ENCODE assay signal across 10 cellular contexts in genomic region chrY:4991743-4992400, GRCh38. TPM values are rescaled to one million over a fixed set of nuclear protein-coding genes. Genes with fewer than 3 reads are reported as not detected.
DNase-seq lines count a peak whose midpoint lies in the region; ATAC-seq and TF ChIP-seq lines count a peak whose summit lies in the region.
"Not testable (repeated sequence)": the region's sequence is repeated elsewhere in the genome, so short reads cannot be mapped to it uniquely, and the experiment has no call there.
"Had no signal": no experiment of that assay in that cellular context is flagged by ENCODE, and none has a peak within 500 bp of the region (broad histone marks: within the 10 kb centered on the region; RNA-seq: fewer than 3 reads in every experiment).

No MANE protein-coding gene starts in this region.

- not testable (repeated sequence) for H3K9me2 ChIP-seq in GM23338 (ENCODE audit: insufficient read depth)

- not testable (repeated sequence) for DNase-seq in GM23338 (ENCODE audit: low spot score); activated CD4-positive, alpha-beta T cell treated with anti-CD3 and anti-CD28 coated beads for 36 hours; left ventricle myocardium inferior; upper lobe of right lung

- H3F3A ChIP-seq in GM23338 (replicated peaks; ENCODE audit: low read depth): not testable (repeated sequence)

- not testable (repeated sequence) for H3K4me2 ChIP-seq in GM23338

- H2AFZ ChIP-seq in GM23338: not testable (repeated sequence)

- CTCF ChIA-PET in activated CD4-positive, alpha-beta T cell treated with anti-CD3 and anti-CD28 coated beads for 36 hours (lab: Charles Lee): not testable (repeated sequence)

- not testable (repeated sequence) for H3K36me3 ChIP-seq in GM23338 (ENCODE audit: insufficient read depth); left ventricle myocardium inferior; upper lobe of right lung

- POLR2A ChIA-PET in activated CD4-positive, alpha-beta T cell treated with anti-CD3 and anti-CD28 coated beads for 36 hours (lab: Charles Lee): not testable (repeated sequence)

- H4K20me1 ChIP-seq in GM23338 (replicated peaks; ENCODE audit: insufficient read depth): not testable (repeated sequence)

- H3K4me1 ChIP-seq in GM23338 (ENCODE audit: insufficient read depth); left ventricle myocardium inferior; upper lobe of right lung: not testable (repeated sequence)

- not testable (repeated sequence) for H3K36me3 Mint-ChIP-seq in GM23338 (ENCODE audit: low read depth); activated CD4-positive, alpha-beta T cell treated with anti-CD3 and anti-CD28 coated beads for 36 hours (ENCODE audit: low read depth)

- H3K27me3 ChIP-seq in GM23338 (ENCODE audit: insufficient read depth); left ventricle myocardium inferior (ENCODE audit: low read depth); upper lobe of right lung: not testable (repeated sequence)

- ATAC-seq in GM18519 (IDR thresholded peaks at IDR 0.05; ENCODE audit: low FRiP score, unreplicated experiment): peak; percentile 97
- ATAC-seq in GM19455 (IDR thresholded peaks at IDR 0.05; ENCODE audit: unreplicated experiment): peak; percentile 99
- peak; percentile 85 for ATAC-seq in GM23338
- peak; percentile 94 for ATAC-seq in HG03060 (IDR thresholded peaks at IDR 0.05; ENCODE audit: low read depth, unreplicated experiment)
- peak; percentile 100 for ATAC-seq in HG03520 (IDR thresholded peaks at IDR 0.05; ENCODE audit: unreplicated experiment)
- peak; percentile 87 for ATAC-seq in activated CD4-positive, alpha-beta T cell treated with anti-CD3 and anti-CD28 coated beads for 36 hours
- peak; percentile 88 for ATAC-seq in upper lobe of right lung

- H3K4me3 ChIP-seq in GM23338, left ventricle myocardium inferior, upper lobe of right lung: not testable (repeated sequence)

- H3K4me1 Mint-ChIP-seq in GM23338; activated CD4-positive, alpha-beta T cell treated with anti-CD3 and anti-CD28 coated beads for 36 hours: not testable (repeated sequence)

- H3K27me3 Mint-ChIP-seq in GM23338 (ENCODE audit: insufficient read depth, low read depth, poor library complexity); activated CD4-positive, alpha-beta T cell treated with anti-CD3 and anti-CD28 coated beads for 36 hours: not testable (repeated sequence)

- H3K4me3 Mint-ChIP-seq in GM23338; activated CD4-positive, alpha-beta T cell treated with anti-CD3 and anti-CD28 coated beads for 36 hours: not testable (repeated sequence)

- H3K79me2 ChIP-seq in GM23338 (replicated peaks; ENCODE audit: insufficient read depth): not testable (repeated sequence)

- intact Hi-C loops in activated CD4-positive, alpha-beta T cell treated with anti-CD3 and anti-CD28 coated beads for 36 hours (cut with DNase I, micrococcal nuclease); left ventricle myocardium inferior (cut with micrococcal nuclease); upper lobe of right lung (cut with DNase I): not testable (repeated sequence)

- not testable (repeated sequence) for H3K27ac Mint-ChIP-seq in GM23338; activated CD4-positive, alpha-beta T cell treated with anti-CD3 and anti-CD28 coated beads for 36 hours

- not testable (repeated sequence) for TF ChIP-seq CTCF in GM23338 (conservative IDR thresholded peaks at IDR 0.05; ENCODE audit: low read depth in 2 of 2)
- TF ChIP-seq CTCF in left ventricle myocardium inferior (IDR thresholded peaks at IDR 0.05; ENCODE audit: borderline replicate concordance) (peak; percentile 25), upper lobe of right lung (IDR thresholded peaks at IDR 0.05) (peak; percentile 16)

- not testable (repeated sequence) for H3K27ac ChIP-seq in GM23338 (ENCODE audit: low read depth); left ventricle myocardium inferior (replicated peaks); upper lobe of right lung

- not testable (repeated sequence) for H3K9me3 Mint-ChIP-seq in GM23338; activated CD4-positive, alpha-beta T cell treated with anti-CD3 and anti-CD28 coated beads for 36 hours (ENCODE audit: low read depth)

- H3K9me3 ChIP-seq in left ventricle myocardium inferior (replicated peaks); upper lobe of right lung: not testable (repeated sequence)

RNA-seq across cellular contexts. Expression of gene PCDH11Y, which starts 8.2 kb away (rescaled TPM):
- 3.3 and 4.3 TPM in 2 replicates for total RNA-seq in GM23338 (2014; rRNA removed; shearing (Covaris generic))
- 2.8 and 5.0 TPM in 2 replicates for polyA plus RNA-seq in GM23338 (2016; fragmentation: Nextera tagmentation; extraction: Ambion mirVana)
- not detected for total RNA-seq in activated CD4-positive, alpha-beta T cell treated with anti-CD3 and anti-CD28 coated beads for 36 hours
- total RNA-seq in left ventricle myocardium inferior (0.08 TPM), upper lobe of right lung (0.46 TPM)
- total RNA-seq: LHCN-M2, suprapubic skin had no signal
